Comparison of ENCODE assay signal across 30 cellular contexts in the genomic region with DNA sequence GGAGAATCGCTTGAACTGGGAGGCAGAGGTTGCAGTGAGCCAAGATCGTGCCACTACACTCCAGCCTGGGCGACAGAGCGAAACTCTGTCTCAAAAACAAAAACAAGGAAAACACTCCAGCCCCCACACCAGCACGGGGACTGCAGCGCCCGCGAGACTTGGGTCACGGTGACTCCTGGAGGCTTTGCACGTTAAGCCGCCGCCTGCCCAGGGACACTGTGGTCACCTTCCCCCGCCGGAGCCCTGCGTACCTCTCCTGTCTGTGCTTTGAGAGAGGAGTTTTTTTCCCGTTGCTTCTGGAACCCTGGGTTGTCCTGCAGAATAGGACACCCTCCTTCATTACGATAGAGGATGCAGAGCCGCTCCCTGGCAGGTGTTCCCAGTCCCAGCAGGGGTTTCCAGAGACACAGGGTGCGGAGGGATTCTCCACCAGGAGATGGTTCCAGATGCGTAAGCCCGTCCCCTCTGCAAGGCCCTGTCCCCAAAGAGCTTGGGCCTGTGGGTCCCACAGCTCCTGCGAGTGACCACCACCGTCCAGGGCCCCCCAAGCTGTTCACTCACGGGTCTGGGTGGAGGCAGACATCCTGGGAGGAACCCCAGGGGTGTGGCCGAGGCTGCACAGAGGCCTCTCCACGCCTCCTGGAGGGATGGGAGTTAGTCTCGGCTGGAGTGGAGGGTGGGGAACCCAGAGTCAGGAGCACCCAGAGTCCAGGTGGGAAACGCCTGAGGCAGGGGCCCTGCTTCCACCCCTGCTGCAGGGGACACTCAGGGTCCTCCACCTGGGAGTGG. TPM values are rescaled to one million over a fixed set of nuclear protein-coding genes. Genes with fewer than 3 reads are reported as not detected.
"Had no signal": no experiment of that assay in that cellular context is flagged by ENCODE, and none has a peak within 500 bp of the region (broad histone marks: within the 10 kb centered on the region; RNA-seq: fewer than 3 reads in every experiment).

No MANE protein-coding gene starts in this region.

- H3K27ac Mint-ChIP-seq: activated CD4-positive, alpha-beta T cell treated with anti-CD3 and anti-CD28 coated beads for 36 hours; activated naive CD8-positive, alpha-beta T cell; nephron; T-helper 2 cell treated with Interferon-gamma antibody and Interleukin-4, amounts not matched to agents 5 μg/mL and 100 μg/mL, for 36 hours had no signal

- H3K27ac ChIP-seq: epithelial cell of prostate, esophagus squamous epithelium, heart right ventricle, left lung, neutrophil, right lobe of liver, thoracic aorta, uterus had no signal

- ATAC-seq: activated CD4-positive, alpha-beta T cell treated with anti-CD3 and anti-CD28 coated beads for 36 hours; left lung; stimulated activated naive CD8-positive, alpha-beta T cell treated with anti-CD3 and anti-CD28 coated beads, Interleukin-15, Interleukin-2, amounts not matched to agents 100 U/mL and 50 U/mL, for 24 hours had no signal

- H3K4me3 Mint-ChIP-seq: activated CD4-positive, alpha-beta T cell treated with anti-CD3 and anti-CD28 coated beads for 36 hours; activated naive CD8-positive, alpha-beta T cell; central memory CD8-positive, alpha-beta T cell; nephron; T-helper 2 cell treated with Interferon-gamma antibody and Interleukin-4, amounts not matched to agents 5 μg/mL and 100 μg/mL, for 36 hours had no signal

- H3K4me1 Mint-ChIP-seq: central memory CD8-positive, alpha-beta T cell had no signal

- H3K4me1 ChIP-seq: esophagus squamous epithelium, heart right ventricle, left lung, right lobe of liver, uterus had no signal

- H3K36me3 ChIP-seq: esophagus squamous epithelium, heart right ventricle, left lung, neutrophil, right lobe of liver, thoracic aorta, uterus had no signal

- H3K4me3 ChIP-seq: esophagus squamous epithelium, heart right ventricle, left lung, lung, right lobe of liver, thoracic aorta, uterus had no signal

- H3K9me3 ChIP-seq: esophagus squamous epithelium, heart right ventricle, left lung, neutrophil, right lobe of liver, thoracic aorta, uterus had no signal

- H3K27me3 ChIP-seq: right lobe of liver, uterus had no signal

- H3K36me3 Mint-ChIP-seq: activated naive CD8-positive, alpha-beta T cell had no signal

- DNase-seq: activated CD4-positive, alpha-beta T cell treated with anti-CD3 and anti-CD28 coated beads for 36 hours; activated CD4-positive, alpha-beta T cell treated with anti-CD3 and anti-CD28 coated beads, Interleukin-2, amount 50 U/mL, for 4 hours; activated CD4-positive, CD25-positive, alpha-beta regulatory T cell; activated CD8-positive, alpha-beta memory T cell treated with anti-CD3 and anti-CD28 coated beads for 24 hours; activated effector memory CD4-positive, alpha-beta T cell treated with Interleukin-2 at 50 U/mL for 16 hours; activated naive CD4-positive, alpha-beta T cell treated with Interleukin-2 at 50 U/mL for 16 hours; anterior cingulate cortex; dermis blood vessel endothelial cell; effector CD8-positive, alpha-beta T cell; esophagus squamous epithelium; foreskin melanocyte; heart right ventricle; left lung; right lobe of liver; stimulated activated CD4-positive, alpha-beta T cell treated with anti-CD3 and anti-CD28 coated beads, Interleukin-2, amount 100 ng/mL, for 48 hours; stimulated activated naive CD8-positive, alpha-beta T cell treated with anti-CD3 and anti-CD28 coated beads, Interleukin-15, Interleukin-2, amounts not matched to agents 100 U/mL and 50 U/mL, for 24 hours; trophoblast cell; uterus had no signal

- H3K9me3 Mint-ChIP-seq: central memory CD8-positive, alpha-beta T cell; nephron; T-helper 2 cell treated with Interferon-gamma antibody and Interleukin-4, amounts not matched to agents 5 μg/mL and 100 μg/mL, for 36 hours had no signal

RNA-seq across cellular contexts. Expression of a gene that starts 55.2 kb away (rescaled TPM):
- total RNA-seq: activated CD4-positive, alpha-beta T cell treated with anti-CD3 and anti-CD28 coated beads for 36 hours; bronchial epithelial cell; dermis blood vessel endothelial cell; esophagus squamous epithelium; mesenteric fat pad; posterior vena cava; thoracic aorta had no signal
- polyA plus RNA-seq: adipose tissue, lung had no signal
